Comparison of ENCODE assay signal across 21 cellular contexts in genomic region chr2:54564439-54564838, GRCh38.
DNase-seq lines count a peak whose midpoint lies in the region; ATAC-seq and TF ChIP-seq lines count a peak whose summit lies in the region.
"Had no signal": no experiment of that assay in that cellular context is flagged by ENCODE, and none has a peak within 500 bp of the region (broad histone marks: within the 10 kb centered on the region; RNA-seq: fewer than 3 reads in every experiment).

No MANE protein-coding gene starts in this region.

- H3K4me2 ChIP-seq in BLaER1: peak overlapping the region; percentile 98

- peaks cover 73% of the 10 kb centered on the region for H3K4me1 ChIP-seq in BLaER1
- H3K4me1 ChIP-seq in liver (ENCODE audit: control insufficient read depth in 4 of 4, insufficient read depth in 4 of 4, low read length in 3 of 4): peaks cover 24 to 64% (median 53%) of the 10 kb centered on the region in 4 donors

- H3K27ac ChIP-seq in BLaER1: peak overlapping the region; percentile 96
- no peak overlapping the region for H3K27ac ChIP-seq in CD4-positive, alpha-beta T cell (ENCODE audit: low read depth, low read length)
- peak overlapping the region; percentile 46 to 50 for H3K27ac ChIP-seq in liver (ENCODE audit: low read depth in 1 of 2, low read length in 2 of 2)
- H3K27ac ChIP-seq: esophagus squamous epithelium, prostate gland, SK-N-MC, testis had no signal

- intact Hi-C loops in CD4-positive, alpha-beta T cell (cut with DNase I, micrococcal nuclease): no loop called here
- intact Hi-C loops in natural killer cell (cut with micrococcal nuclease): no loop called here

- peak overlapping the region; percentile 95 for H3K27ac Mint-ChIP-seq in CD4-positive, alpha-beta T cell
- H3K27ac Mint-ChIP-seq in T-cell (peak overlapping the region; percentile 81 to 85), natural killer cell (peak overlapping the region in 1 of 2 donors; percentile 96)

- H3K36me3 ChIP-seq in BLaER1 (peaks cover 37% of the 10 kb centered on the region), liver (ENCODE audit: control insufficient read depth in 4 of 4, insufficient read depth in 3 of 4, low read depth in 1 of 4, low read length in 3 of 4) (peaks cover 0 to 2% (median 0%) of the 10 kb centered on the region in 4 donors)
- H3K36me3 ChIP-seq: prostate gland had no signal

- H3K4me3 Mint-ChIP-seq in CD4-positive, alpha-beta T cell: peak overlapping the region; percentile 66
- H3K4me3 Mint-ChIP-seq in T-cell (peak overlapping the region; percentile 28 to 98 (median 44)), natural killer cell (no peak overlapping the region)
- H3K4me3 Mint-ChIP-seq: activated CD4-positive, alpha-beta T cell treated with anti-CD3 and anti-CD28 coated beads, Interleukin-2, amount 10 ng/mL, durations not matched to agents 7 days and 5 days had no signal

- POLR2A ChIA-PET in CD4-positive, alpha-beta T cell (lab: Charles Lee): interaction anchor here (0.9 to 7.4 kb wide), 2 partner anchors 9 to 18 kb away, joined by 3 to 158 read pairs; no protein-coding TSS in a partner anchor
- POLR2A ChIA-PET in T-cell (lab: Charles Lee): no interaction called here

- no peak for DNase-seq in CD4-positive, alpha-beta T cell
- DNase-seq in T-cell (no peak), T1000 (lab: John Stamatoyannopoulos, UW) (no peak), natural killer cell (no peak), kidney tubule cell (ENCODE audit: low spot score) (no peak)
- DNase-seq: activated CD4-positive, alpha-beta T cell treated with anti-CD3 and anti-CD28 coated beads, Interleukin-2, amount 10 ng/mL, durations not matched to agents 7 days and 5 days; amygdala; caudate nucleus; esophagus squamous epithelium; Kasumi-1; NCI-H1417; NCI-H2171; NCI-H69; small intestine; stimulated activated CD4-positive, alpha-beta T cell treated with anti-CD3 and anti-CD28 coated beads, Interleukin-4, amount 100 ng/mL, for 24 hours; testis had no signal

- 80% methylated on average over 2 of the region's 2 CpGs for WGBS in liver

- H3K4me1 Mint-ChIP-seq in CD4-positive, alpha-beta T cell (ENCODE audit: low read depth): peaks cover 85% of the 10 kb centered on the region
- H3K4me1 Mint-ChIP-seq in T-cell (peaks cover 73 to 89% (median 79%) of the 10 kb centered on the region in 3 donors), natural killer cell (peaks cover 53 to 59% of the 10 kb centered on the region in 2 donors)

- no peaks in the 10 kb centered on the region for H3K9me3 Mint-ChIP-seq in CD4-positive, alpha-beta T cell
- no peaks in the 10 kb centered on the region for H3K9me3 Mint-ChIP-seq in T-cell
- no peaks in the 10 kb centered on the region for H3K9me3 Mint-ChIP-seq in natural killer cell
- H3K9me3 Mint-ChIP-seq: activated CD4-positive, alpha-beta T cell treated with anti-CD3 and anti-CD28 coated beads, Interleukin-2, amount 10 ng/mL, durations not matched to agents 7 days and 5 days had no signal

- H3K27me3 Mint-ChIP-seq in CD4-positive, alpha-beta T cell: no peaks in the 10 kb centered on the region
- H3K27me3 Mint-ChIP-seq in T-cell (no peaks in the 10 kb centered on the region), natural killer cell (ENCODE audit: low read depth in 2 of 2) (no peaks in the 10 kb centered on the region)
- H3K27me3 Mint-ChIP-seq: activated CD4-positive, alpha-beta T cell treated with anti-CD3 and anti-CD28 coated beads, Interleukin-2, amount 10 ng/mL, durations not matched to agents 7 days and 5 days had no signal

- CTCF ChIA-PET in CD4-positive, alpha-beta T cell (lab: Charles Lee): interaction anchor here (0.5 kb wide), 1 partner anchor 42 kb away, joined by 3 read pairs; no protein-coding TSS in a partner anchor
- CTCF ChIA-PET in T-cell (lab: Charles Lee): no interaction called here

- peaks cover 54% of the 10 kb centered on the region for H3K36me3 Mint-ChIP-seq in CD4-positive, alpha-beta T cell (ENCODE audit: low read depth)
- H3K36me3 Mint-ChIP-seq in T-cell (peaks cover 33% of the 10 kb centered on the region), natural killer cell (no peaks in the 10 kb centered on the region)

- TF ChIP-seq RAD21 in liver (IDR thresholded peaks at IDR 0.05): no peak

- H3K9me3 ChIP-seq in BLaER1 (no peaks in the 10 kb centered on the region), liver (ENCODE audit: control insufficient read depth in 4 of 4, low read length in 3 of 4) (no peaks in the 10 kb centered on the region)
- no peaks in the 10 kb centered on the region for H3K9me3 ChIP-seq in CD4-positive, alpha-beta T cell (ENCODE audit: control insufficient read depth, low read length)
- H3K9me3 ChIP-seq: esophagus squamous epithelium, prostate gland, testis had no signal

- no peak for TF ChIP-seq CTCF in CD4-positive, alpha-beta T cell (IDR thresholded peaks at IDR 0.05)
- TF ChIP-seq CTCF in liver (IDR thresholded peaks at IDR 0.05; ENCODE audit: low read depth, low read length, missing input control): no peak
- TF ChIP-seq CTCF in natural killer cell (IDR thresholded peaks at IDR 0.05): no peak

- ATAC-seq in CD4-positive, alpha-beta T cell (ENCODE audit: poor library complexity): no peak
- ATAC-seq in T-cell (replicated peaks in 1 of 4) (no peak), natural killer cell (no peak), HG03108 (IDR thresholded peaks at IDR 0.05; ENCODE audit: unreplicated experiment) (no peak)

- no peaks in the 10 kb centered on the region for H3K27me3 ChIP-seq in BLaER1
- H3K27me3 ChIP-seq in CD4-positive, alpha-beta T cell (ENCODE audit: control insufficient read depth, insufficient read depth, low read length): no peaks in the 10 kb centered on the region
- no peaks in the 10 kb centered on the region for H3K27me3 ChIP-seq in liver (ENCODE audit: control insufficient read depth in 4 of 4, insufficient read depth in 4 of 4, low read length in 3 of 4)
- H3K27me3 ChIP-seq: esophagus squamous epithelium, testis had no signal

- H3K4me3 ChIP-seq in BLaER1: peak overlapping the region; percentile 83
- no peak overlapping the region for H3K4me3 ChIP-seq in liver (ENCODE audit: low read depth in 1 of 3, low read length in 3 of 3)
- H3K4me3 ChIP-seq: esophagus squamous epithelium, prostate gland, SK-N-MC, testis had no signal

- H3K9ac ChIP-seq in BLaER1 (peak overlapping the region; percentile 64), liver (ENCODE audit: low read depth in 1 of 2, low read length in 2 of 2) (peak overlapping the region in 1 of 2 donors; percentile 33)

- H4K20me1 ChIP-seq in BLaER1: peaks cover 96% of the 10 kb centered on the region

TF ChIP-seq in liver, 16 proteins besides CTCF, POLR2A, EP300 and RAD21:
- TF ChIP-seq REST (IDR thresholded peaks at IDR 0.05) (no peak), MAX (IDR thresholded peaks at IDR 0.05) (no peak), YY1 (IDR thresholded peaks at IDR 0.05) (no peak), JUND (IDR thresholded peaks at IDR 0.05) (no peak), ATF3 (IDR thresholded peaks at IDR 0.05) (no peak)
